9 cellular contexts compared by ENCODE assay signal in genomic region chr16:50467943-50468748, GRCh38.
DNase-seq lines count a peak whose midpoint lies in the region; ATAC-seq and TF ChIP-seq lines count a peak whose summit lies in the region.
"Had no signal": no experiment of that assay in that cellular context is flagged by ENCODE, and none has a peak within 500 bp of the region (broad histone marks: within the 10 kb centered on the region; RNA-seq: fewer than 3 reads in every experiment).

No MANE protein-coding gene starts in this region.

- no peaks in the 10 kb centered on the region for H3K9me3 ChIP-seq in right cardiac atrium (ENCODE audit: control insufficient read depth, low read length)
- no peaks in the 10 kb centered on the region for H3K9me3 ChIP-seq in fibroblast of lung (ENCODE audit: control insufficient read depth, insufficient read depth, low read depth, low read length)
- H3K9me3 ChIP-seq: neutrophil had no signal

- no peak overlapping the region for H3K27ac ChIP-seq in right cardiac atrium (ENCODE audit: low read length)
- no peak overlapping the region for H3K27ac ChIP-seq in fibroblast of lung (ENCODE audit: insufficient read depth, low read length)
- H3K27ac ChIP-seq: neutrophil had no signal

- no peak overlapping the region for H3K9ac ChIP-seq in fibroblast of lung (ENCODE audit: insufficient read depth, low read length)

- no peaks in the 10 kb centered on the region for H3K36me3 ChIP-seq in fibroblast of lung (ENCODE audit: control insufficient read depth, insufficient read depth, low read length)
- H3K36me3 ChIP-seq: neutrophil had no signal

- H2AFZ ChIP-seq in fibroblast of lung (ENCODE audit: low read length): no peak overlapping the region

- DNase-seq in right cardiac atrium (peak in 1 of 3 donors; percentile 50), left ventricle myocardium superior (no peak), RPMI7951 (ENCODE audit: low read depth) (peak; percentile 77), fibroblast of lung (ENCODE audit: low read depth in 2 of 2) (peak in 1 of 2 donors; percentile 28), putamen (ENCODE audit: low spot score) (peak; percentile 49), NK-92 (lab: John Stamatoyannopoulos, UW; ENCODE audit: unreplicated experiment) (no peak)
- DNase-seq in activated T-helper 2 cell treated with anti-CD3 and anti-CD28 coated beads, Interferon-gamma antibody, Interleukin-2, Interleukin-4, amounts not matched to agents 10 μg/mL and 5 μg/mL and 100 μg/mL, durations not matched to agents 14 hours and 24 hours and 36 hours (ENCODE audit: low spot score): no peak

- no peak overlapping the region for H3K4me3 Mint-ChIP-seq in activated T-helper 2 cell treated with anti-CD3 and anti-CD28 coated beads, Interferon-gamma antibody, Interleukin-2, Interleukin-4, amounts not matched to agents 10 μg/mL and 5 μg/mL and 100 μg/mL, durations not matched to agents 14 hours and 24 hours and 36 hours (ENCODE audit: low read depth)

- H3K27me3 Mint-ChIP-seq in activated T-helper 2 cell treated with anti-CD3 and anti-CD28 coated beads, Interferon-gamma antibody, Interleukin-2, Interleukin-4, amounts not matched to agents 10 μg/mL and 5 μg/mL and 100 μg/mL, durations not matched to agents 14 hours and 24 hours and 36 hours (ENCODE audit: low read depth): peaks cover 33% of the 10 kb centered on the region

- no peaks in the 10 kb centered on the region for H3K4me1 ChIP-seq in right cardiac atrium (ENCODE audit: control insufficient read depth, insufficient read depth, low read length)
- no peaks in the 10 kb centered on the region for H3K4me1 ChIP-seq in fibroblast of lung (ENCODE audit: control insufficient read depth, extremely low read depth, insufficient read depth, low read length)

- H3K4me2 ChIP-seq in fibroblast of lung (ENCODE audit: extremely low read depth, insufficient read depth, low read length): peak overlapping the region; percentile 25

- H3K79me2 ChIP-seq in fibroblast of lung (ENCODE audit: control insufficient read depth, insufficient read depth, low read length): no peaks in the 10 kb centered on the region

- H3K9me3 Mint-ChIP-seq in activated T-helper 2 cell treated with anti-CD3 and anti-CD28 coated beads, Interferon-gamma antibody, Interleukin-2, Interleukin-4, amounts not matched to agents 10 μg/mL and 5 μg/mL and 100 μg/mL, durations not matched to agents 14 hours and 24 hours and 36 hours: no peaks in the 10 kb centered on the region

- no peaks in the 10 kb centered on the region for H4K20me1 ChIP-seq in fibroblast of lung (ENCODE audit: control insufficient read depth, extremely low read depth, insufficient read depth, low read length)

- peaks cover 2% of the 10 kb centered on the region for H3K4me1 Mint-ChIP-seq in activated T-helper 2 cell treated with anti-CD3 and anti-CD28 coated beads, Interferon-gamma antibody, Interleukin-2, Interleukin-4, amounts not matched to agents 10 μg/mL and 5 μg/mL and 100 μg/mL, durations not matched to agents 14 hours and 24 hours and 36 hours (ENCODE audit: low read depth)

- TF ChIP-seq CTCF in fibroblast of lung (conservative IDR thresholded peaks at IDR 0.05 in 1 of 2, IDR thresholded peaks at IDR 0.05 in 1 of 2; ENCODE audit: low read depth in 1 of 2, low read length in 2 of 2): no peak

- H3K27me3 ChIP-seq in right cardiac atrium (ENCODE audit: control insufficient read depth, insufficient read depth) (no peaks in the 10 kb centered on the region), fibroblast of lung (ENCODE audit: control insufficient read depth, insufficient read depth, low read length) (peaks cover 9% of the 10 kb centered on the region)

- 6% methylated on average over 68 of the region's 68 CpGs for WGBS in right cardiac atrium

- H3K36me3 Mint-ChIP-seq in activated T-helper 2 cell treated with anti-CD3 and anti-CD28 coated beads, Interferon-gamma antibody, Interleukin-2, Interleukin-4, amounts not matched to agents 10 μg/mL and 5 μg/mL and 100 μg/mL, durations not matched to agents 14 hours and 24 hours and 36 hours (ENCODE audit: low read depth): no peaks in the 10 kb centered on the region

- H3K4me3 ChIP-seq in right cardiac atrium (ENCODE audit: low read length) (peak overlapping the region; percentile 15), fibroblast of lung (replicated peaks in 1 of 4; ENCODE audit: control extremely low read depth in 1 of 4, insufficient read depth in 1 of 4, low read depth in 3 of 4, low read length in 4 of 4) (no peak overlapping the region)

- peak in 1 of 2 donors; percentile 20 for ATAC-seq in right cardiac atrium
- ATAC-seq in left ventricle myocardium superior: no peak
- ATAC-seq in HG03039 (IDR thresholded peaks at IDR 0.05; ENCODE audit: unreplicated experiment): no peak

- H3K27ac Mint-ChIP-seq in activated T-helper 2 cell treated with anti-CD3 and anti-CD28 coated beads, Interferon-gamma antibody, Interleukin-2, Interleukin-4, amounts not matched to agents 10 μg/mL and 5 μg/mL and 100 μg/mL, durations not matched to agents 14 hours and 24 hours and 36 hours: no peak overlapping the region

- intact Hi-C loops in right cardiac atrium (cut with DNase I) (no loop called here), left ventricle myocardium superior (cut with micrococcal nuclease) (no loop called here)
- intact Hi-C loops in activated T-helper 2 cell treated with anti-CD3 and anti-CD28 coated beads, Interferon-gamma antibody, Interleukin-2, Interleukin-4, amounts not matched to agents 10 μg/mL and 5 μg/mL and 100 μg/mL, durations not matched to agents 14 hours and 24 hours and 36 hours (cut with micrococcal nuclease): no loop called here

Comparison
In these comparisons a context has a peak if more than half of its experiments do, and no peak if none do; other contexts are left out.
1. DNase-seq: peak in RPMI7951 (single experiment) and putamen (single experiment); none in left ventricle myocardium superior (single experiment), NK-92 (single experiment) and activated T-helper 2 cell treated with anti-CD3 and anti-CD28 coated beads, Interferon-gamma antibody, Interleukin-2, Interleukin-4, amounts not matched to agents 10 μg/mL and 5 μg/mL and 100 μg/mL, durations not matched to agents 14 hours and 24 hours and 36 hours (single experiment).